Comparison of ENCODE assay signal across 13 cellular contexts in genomic region chr17:27946521-27946920, GRCh38.
"Had no signal": no experiment of that assay in that cellular context is flagged by ENCODE, and none has a peak within 500 bp of the region (broad histone marks: within the 10 kb centered on the region; RNA-seq: fewer than 3 reads in every experiment).

No MANE protein-coding gene starts in this region.

- H3K4me1 Mint-ChIP-seq: activated naive CD8-positive, alpha-beta T cell treated with anti-CD3 and anti-CD28 coated beads, Interleukin-2, amount 10 ng/mL, durations not matched to agents 7 days and 5 days; immature natural killer cell; naive thymus-derived CD8-positive, alpha-beta T cell had no signal

- H3K9me3 Mint-ChIP-seq: activated naive CD8-positive, alpha-beta T cell treated with anti-CD3 and anti-CD28 coated beads, Interleukin-2, amount 10 ng/mL, durations not matched to agents 7 days and 5 days; immature natural killer cell; naive thymus-derived CD8-positive, alpha-beta T cell had no signal

- H3K4me1 ChIP-seq: lower lobe of right lung, uterus had no signal

- ATAC-seq: activated CD8-positive, alpha-beta T cell treated with anti-CD3 and anti-CD28 coated beads, Interleukin-2, amount 10 ng/mL, durations not matched to agents 7 days and 5 days; esophagus mucosa; lower lobe of right lung; naive thymus-derived CD8-positive, alpha-beta T cell; right cardiac atrium had no signal

- H3K4me3 Mint-ChIP-seq: activated CD8-positive, alpha-beta T cell treated with anti-CD3 and anti-CD28 coated beads, Interleukin-2, amount 10 ng/mL, durations not matched to agents 7 days and 5 days; activated naive CD8-positive, alpha-beta T cell treated with anti-CD3 and anti-CD28 coated beads, Interleukin-2, amount 10 ng/mL, durations not matched to agents 7 days and 5 days; immature natural killer cell; naive thymus-derived CD8-positive, alpha-beta T cell had no signal

- H3K27me3 Mint-ChIP-seq: activated naive CD8-positive, alpha-beta T cell treated with anti-CD3 and anti-CD28 coated beads, Interleukin-2, amount 10 ng/mL, durations not matched to agents 7 days and 5 days had no signal

- DNase-seq: activated CD8-positive, alpha-beta memory T cell treated with anti-CD3 and anti-CD28 coated beads, Interleukin-2, amount 50 U/mL, for 48 hours; activated CD8-positive, alpha-beta T cell treated with anti-CD3 and anti-CD28 coated beads, Interleukin-2, amount 10 ng/mL, durations not matched to agents 7 days and 5 days; activated naive CD8-positive, alpha-beta T cell treated with anti-CD3 and anti-CD28 coated beads, Interleukin-2, amount 10 ng/mL, durations not matched to agents 7 days and 5 days; glutamatergic neuron; immature natural killer cell; lower lobe of right lung; naive thymus-derived CD8-positive, alpha-beta T cell; right cardiac atrium; small intestine; thyroid gland; uterus had no signal

- H3K4me3 ChIP-seq: lower lobe of right lung, thyroid gland, uterus had no signal

- H3K27ac ChIP-seq: lower lobe of right lung, thyroid gland, uterus had no signal

- H3K27ac Mint-ChIP-seq: activated CD8-positive, alpha-beta T cell treated with anti-CD3 and anti-CD28 coated beads, Interleukin-2, amount 10 ng/mL, durations not matched to agents 7 days and 5 days; activated naive CD8-positive, alpha-beta T cell treated with anti-CD3 and anti-CD28 coated beads, Interleukin-2, amount 10 ng/mL, durations not matched to agents 7 days and 5 days; immature natural killer cell; naive thymus-derived CD8-positive, alpha-beta T cell; progenitor cell of endocrine pancreas had no signal

- H3K27me3 ChIP-seq: thyroid gland, uterus had no signal
